Comparison of ENCODE assay signal across 1 cellular context in genomic region chr15:28887344-28888174, GRCh38.
TF ChIP-seq lines count a peak whose summit lies in the region.

No MANE protein-coding gene starts in this region.

TF ChIP-seq in K562, 482 proteins besides CTCF, POLR2A, EP300 and RAD21:
- TF ChIP-seq NCOA1 (IDR thresholded peaks at IDR 0.05; ENCODE audit: low read depth) (no peak), RBFOX2 (IDR thresholded peaks at IDR 0.05; ENCODE audit: low read depth, low read length) (0 out of 2 replicates have a peak, but pooled peaks have one; percentile 16), FOXA3 (CRISPR knock-in tag; conservative IDR thresholded peaks at IDR 0.05 in 1 of 2, IDR thresholded peaks at IDR 0.05 in 1 of 2) (no peak)
TF ChIP-seq in K562: peak in this region for 1.
